In the genomic region with DNA sequence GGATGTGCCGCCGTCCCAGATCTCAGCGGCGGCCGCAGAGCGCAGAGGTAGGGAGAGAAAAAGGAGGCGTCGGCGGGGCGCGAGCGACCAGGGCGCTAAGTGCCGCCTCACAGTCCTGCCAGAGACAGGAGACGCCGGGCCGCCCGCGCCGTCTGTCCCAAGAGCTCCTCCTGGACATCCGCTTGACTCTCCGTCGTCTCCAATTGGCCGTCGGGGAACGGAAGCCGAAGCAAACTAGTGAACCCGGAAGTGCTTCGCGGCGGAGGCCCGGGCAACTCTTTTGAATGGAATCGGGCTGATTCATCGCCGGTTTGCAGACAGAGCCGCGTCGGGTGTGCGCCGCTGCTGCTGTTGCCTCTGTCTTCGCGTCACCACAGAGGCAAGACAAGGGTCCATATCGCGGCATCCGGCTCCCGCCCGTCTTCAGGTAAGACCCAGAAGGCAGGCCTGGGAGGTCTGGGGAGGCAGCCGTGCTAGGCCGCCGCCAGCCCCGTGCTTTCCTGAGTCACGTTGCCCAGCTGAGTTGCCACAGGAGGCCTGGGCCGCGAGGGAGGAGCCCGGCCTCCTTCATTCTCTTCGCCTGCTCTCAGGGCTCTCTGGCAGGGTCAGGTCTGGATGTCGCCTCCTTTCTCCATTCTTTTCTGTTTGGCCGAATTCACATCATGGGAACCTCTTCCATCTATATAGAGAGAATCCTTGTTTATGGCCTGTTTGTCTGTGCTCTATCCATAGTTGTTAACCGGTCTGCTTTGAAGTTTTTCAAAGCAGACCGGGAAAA, we compare ENCODE assay signal across 8 cellular contexts. TPM values are rescaled to one million over a fixed set of nuclear protein-coding genes. Genes with fewer than 3 reads are reported as not detected.
A peak's percentile ranks its signal among the peaks of the same experiment; 100 is the strongest.
DNase-seq lines count a peak whose midpoint lies in the region; TF ChIP-seq lines count a peak whose summit lies in the region.

PSMD14 (plus strand) TSS at position 248 of the 778 bp plus-strand sequence. CDS start 10,401 bp downstream, outside the sequence.

- no peak for TF ChIP-seq CTCF in HFF-Myc (IDR thresholded peaks at IDR 0.05; ENCODE audit: low read depth, low read length, missing control alignments)
- no peak for TF ChIP-seq CTCF in suprapubic skin (IDR thresholded peaks at IDR 0.05)

- H3K36me3 Mint-ChIP-seq in activated naive CD4-positive, alpha-beta T cell treated with anti-CD3 and anti-CD28 coated beads, Interleukin-2, amount 10 ng/mL, durations not matched to agents 7 days and 5 days: peaks cover 26% of the 10 kb centered on the region

- peaks cover 10% of the 10 kb centered on the region for H3K27me3 Mint-ChIP-seq in activated naive CD4-positive, alpha-beta T cell treated with anti-CD3 and anti-CD28 coated beads, Interleukin-2, amount 10 ng/mL, durations not matched to agents 7 days and 5 days

- no peaks in the 10 kb centered on the region for H3K27me3 ChIP-seq in suprapubic skin

- CTCF ChIA-PET in activated naive CD4-positive, alpha-beta T cell treated with anti-CD3 and anti-CD28 coated beads, Interleukin-2, amount 10 ng/mL, durations not matched to agents 7 days and 5 days (lab: Charles Lee): interaction anchor here (0.5 to 1.0 kb wide), 2 partner anchors 15 to 975 kb away, joined by 3 read pairs; no protein-coding TSS in a partner anchor

- H3K4me1 Mint-ChIP-seq in activated naive CD4-positive, alpha-beta T cell treated with anti-CD3 and anti-CD28 coated beads, Interleukin-2, amount 10 ng/mL, durations not matched to agents 7 days and 5 days: peaks cover 45% of the 10 kb centered on the region

- WGBS in suprapubic skin: under 1% methylated on average over 55 of the region's 60 CpGs

- peak within 1 kb of the TSS; percentile 90 for H3K4me3 Mint-ChIP-seq in activated naive CD4-positive, alpha-beta T cell treated with anti-CD3 and anti-CD28 coated beads, Interleukin-2, amount 10 ng/mL, durations not matched to agents 7 days and 5 days

- peak within 1 kb of the TSS; percentile 94 for H3K27ac Mint-ChIP-seq in activated naive CD4-positive, alpha-beta T cell treated with anti-CD3 and anti-CD28 coated beads, Interleukin-2, amount 10 ng/mL, durations not matched to agents 7 days and 5 days

- H3K9ac ChIP-seq in SK-N-MC (ENCODE audit: insufficient read length): peak within 1 kb of the TSS; percentile 85

- H3K36me3 ChIP-seq in SK-N-MC (ENCODE audit: insufficient read depth, low read length): peaks cover 32% of the 10 kb centered on the region
- no peaks in the 10 kb centered on the region for H3K36me3 ChIP-seq in suprapubic skin

- peak; percentile 94 for DNase-seq in GM03348 (ENCODE audit: low spot score)
- peak; percentile 77 for DNase-seq in HFF-Myc (ENCODE audit: extremely low read depth, low read depth)
- peak; percentile 98 for DNase-seq in NAMALWA (ENCODE audit: low spot score)
- peak; percentile 34 for DNase-seq in SK-N-MC (ENCODE audit: low read depth, low spot score)
- DNase-seq in activated naive CD4-positive, alpha-beta T cell treated with anti-CD3 and anti-CD28 coated beads, Interleukin-2, amount 10 ng/mL, durations not matched to agents 7 days and 5 days: peak; percentile 96
- peak; percentile 82 for DNase-seq in germinal center (ENCODE audit: low spot score)
- DNase-seq in nucleus accumbens (lab: John Stamatoyannopoulos, UW): peak in 55 of 56 donors; percentile 50 to 93 (median 84)
- DNase-seq in suprapubic skin (ENCODE audit: low spot score in 2 of 2): peak; percentile 96 to 97

- no peak for TF ChIP-seq EP300 in suprapubic skin (IDR thresholded peaks at IDR 0.05)

- TF ChIP-seq POLR2A in suprapubic skin (IDR thresholded peaks at IDR 0.05): peak in 1 of 2 donors; percentile 51

- peaks cover 3% of the 10 kb centered on the region for H3K9me3 Mint-ChIP-seq in activated naive CD4-positive, alpha-beta T cell treated with anti-CD3 and anti-CD28 coated beads, Interleukin-2, amount 10 ng/mL, durations not matched to agents 7 days and 5 days

- H3K27ac ChIP-seq in SK-N-MC (peak within 1 kb of the TSS; percentile 88), suprapubic skin (peak within 1 kb of the TSS; percentile 89)

- no peaks in the 10 kb centered on the region for H3K9me3 ChIP-seq in SK-N-MC (ENCODE audit: low read depth, low read length)
- H3K9me3 ChIP-seq in suprapubic skin: no peaks in the 10 kb centered on the region

- H3K4me3 ChIP-seq in HFF-Myc (replicated peaks; ENCODE audit: low read depth, low read length) (peak within 1 kb of the TSS; percentile 64), SK-N-MC (peak within 1 kb of the TSS; percentile 90), suprapubic skin (peak within 1 kb of the TSS; percentile 78)

- H3K4me1 ChIP-seq in suprapubic skin: peaks cover 17% of the 10 kb centered on the region

RNA-seq across cellular contexts. Expression of gene PSMD14, which starts in this region (rescaled TPM):
- 10 to 100 TPM; 21.1 to 51.0 (median 50.1) TPM for total RNA-seq in suprapubic skin

Comparison
In these comparisons a context has a peak if more than half of its experiments do, and no peak if none do; other contexts are left out.
1. Peak in every context shown above with its lines: DNase-seq, H3K4me3 ChIP-seq and H3K27ac ChIP-seq.
2. DNase-seq: peak in every context shown above with its lines; median percentile 98 in NAMALWA; 96 in suprapubic skin; 96 in activated naive CD4-positive, alpha-beta T cell treated with anti-CD3 and anti-CD28 coated beads, Interleukin-2, amount 10 ng/mL, durations not matched to agents 7 days and 5 days; 94 in GM03348; 84 in nucleus accumbens; 82 in germinal center; 77 in HFF-Myc; 34 in SK-N-MC.